10 cellular contexts compared by ENCODE assay signal in the genomic region with DNA sequence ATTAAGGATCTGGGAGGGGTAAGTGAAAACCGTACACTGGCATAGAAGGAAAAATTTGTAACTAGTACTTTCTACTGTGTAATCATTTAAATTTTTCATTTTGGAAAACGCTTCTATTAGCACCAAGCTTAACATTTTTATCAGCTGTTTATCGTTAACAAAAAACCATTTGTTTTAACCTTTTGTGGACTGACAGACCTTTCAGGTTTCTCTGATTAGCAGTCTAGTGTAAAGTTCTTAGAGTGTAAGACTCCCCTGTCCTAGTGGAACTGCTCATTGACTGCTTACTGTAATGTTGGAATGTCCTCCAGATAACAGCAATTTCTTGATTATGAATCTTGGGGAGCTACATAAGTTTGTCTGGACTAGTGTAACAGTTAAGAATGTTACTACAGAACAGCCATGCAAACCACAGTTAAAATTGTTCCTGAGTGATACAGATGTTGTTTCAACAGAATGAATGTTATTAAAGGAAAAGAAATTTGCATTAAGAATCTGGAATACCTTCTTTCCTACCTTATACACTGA. TPM values are rescaled to one million over a fixed set of nuclear protein-coding genes. Genes with fewer than 3 reads are reported as not detected.
DNase-seq lines count a peak whose midpoint lies in the region; ATAC-seq and TF ChIP-seq lines count a peak whose summit lies in the region.
"Had no signal": no experiment of that assay in that cellular context is flagged by ENCODE, and none has a peak within 500 bp of the region (broad histone marks: within the 10 kb centered on the region; RNA-seq: fewer than 3 reads in every experiment).

No MANE protein-coding gene starts in this region.

- H4K12ac ChIP-seq in trophoblast cell (ENCODE audit: low read depth, low read length): no peak overlapping the region

- no peak overlapping the region for H2BK120ac ChIP-seq in trophoblast cell (ENCODE audit: insufficient read depth, low read length, poor library complexity)

- POLR2A ChIA-PET in activated B cell treated with CpG ODN at 0.5 μM for 24 hours (lab: Charles Lee): no interaction called here

- no peaks in the 10 kb centered on the region for H3K27me3 ChIP-seq in iPS-15b (ENCODE audit: control insufficient read depth, insufficient read depth, low read length)
- H3K27me3 ChIP-seq in trophoblast cell (ENCODE audit: insufficient read depth, low read length): no peaks in the 10 kb centered on the region

- no peak overlapping the region for H2AK5ac ChIP-seq in trophoblast cell (ENCODE audit: low read length)

- H2BK12ac ChIP-seq in trophoblast cell (ENCODE audit: low read length): no peak overlapping the region

- H3K79me2 ChIP-seq in trophoblast cell (ENCODE audit: control insufficient read depth, insufficient read depth, low read length, poor library complexity): peaks cover 10% of the 10 kb centered on the region

- H3K27ac ChIP-seq in trophoblast cell (ENCODE audit: low read depth, low read length): no peak overlapping the region

- WGBS in trophoblast cell (ENCODE audit: extremely low coverage, insufficient coverage, insufficient read length): no CpG with 5 or more reads among the region's 3 CpGs

- TF ChIP-seq CTCF in AG10803 (conservative IDR thresholded peaks at IDR 0.05; ENCODE audit: low read length) (no peak), activated B cell treated with CpG ODN at 0.5 μM for 24 hours (IDR thresholded peaks at IDR 0.05) (no peak)

- H4K8ac ChIP-seq in trophoblast cell (ENCODE audit: low read depth, low read length): no peak overlapping the region

- H3K9ac ChIP-seq in iPS-15b (ENCODE audit: low read depth, low read length) (no peak overlapping the region), trophoblast cell (ENCODE audit: low read length) (no peak overlapping the region)

- H3K9me3 ChIP-seq in iPS-15b (ENCODE audit: control insufficient read depth, insufficient read depth, low read length) (no peaks in the 10 kb centered on the region), trophoblast cell (ENCODE audit: insufficient read depth, low read depth, low read length) (no peaks in the 10 kb centered on the region)

- H3K36me3 ChIP-seq in iPS-15b (ENCODE audit: control insufficient read depth, insufficient read depth, low read length) (peaks cover 4% of the 10 kb centered on the region), trophoblast cell (ENCODE audit: control insufficient read depth in 1 of 2, insufficient read depth in 2 of 2, low read length in 2 of 2) (peaks cover 0 to 3% of the 10 kb centered on the region in 2 experiments)

- peaks cover 27% of the 10 kb centered on the region for H3K36me3 Mint-ChIP-seq in activated B cell treated with CpG ODN at 0.5 μM for 24 hours (ENCODE audit: low read depth)

- CTCF ChIA-PET in activated B cell treated with CpG ODN at 0.5 μM for 24 hours (lab: Charles Lee): interaction anchor here (1.7 kb wide), 1 partner anchor 9 kb away, joined by 6 read pairs; no protein-coding TSS in a partner anchor

- no peak overlapping the region for H3K18ac ChIP-seq in trophoblast cell (ENCODE audit: low read length)

- peak overlapping the region; percentile 15 for H3K4me3 Mint-ChIP-seq in activated B cell treated with CpG ODN at 0.5 μM for 24 hours

- H2AFZ ChIP-seq in trophoblast cell (ENCODE audit: insufficient read depth, low read length, poor library complexity): no peak overlapping the region

- intact Hi-C loops in activated B cell treated with CpG ODN at 0.5 μM for 24 hours (cut with micrococcal nuclease): loop anchor here (5.0 to 10.0 kb wide), 2 partner anchors 821 to 943 kb away; partner anchors contain the start of gene ELAPOR2

- no peak overlapping the region; the same call in 1 of the 2 replicates for H3K4me3 ChIP-seq in AG10803 (ENCODE audit: low read length)
- peak overlapping the region; percentile 86 for H3K4me3 ChIP-seq in iPS-15b (ENCODE audit: low read depth, low read length)
- H3K4me3 ChIP-seq in trophoblast cell (ENCODE audit: low read depth, low read length): no peak overlapping the region

- no peak overlapping the region for H3K4ac ChIP-seq in trophoblast cell (ENCODE audit: low read depth, low read length)

- H4K91ac ChIP-seq in trophoblast cell (ENCODE audit: low read depth, low read length): no peak overlapping the region

- ATAC-seq in activated B cell treated with CpG ODN at 0.5 μM for 24 hours (ENCODE audit: low read depth) (no peak), GM21528 (IDR thresholded peaks at IDR 0.05; ENCODE audit: low FRiP score, unreplicated experiment) (no peak)

- no peak overlapping the region for H3K23ac ChIP-seq in trophoblast cell (ENCODE audit: low read length)

- H3K27ac Mint-ChIP-seq in activated B cell treated with CpG ODN at 0.5 μM for 24 hours: no peak overlapping the region

- no peak overlapping the region for H3K14ac ChIP-seq in trophoblast cell (ENCODE audit: low read length)

- H2BK5ac ChIP-seq in trophoblast cell (ENCODE audit: low read depth, low read length, poor library complexity): no peak overlapping the region

- DNase-seq in AG10803 (ENCODE audit: low read depth) (peak; percentile 36), HCEC 1CT (peak; percentile 6), activated B cell treated with CpG ODN at 0.5 μM for 24 hours (no peak), trophoblast cell (no peak), GF-D8 (lab: John Stamatoyannopoulos, UW) (no peak), pons (ENCODE audit: low spot score) (no peak)
- DNase-seq: effector CD4-positive, alpha-beta T cell; T-helper 9 cell had no signal

- peaks cover 38% of the 10 kb centered on the region for H3K4me1 Mint-ChIP-seq in activated B cell treated with CpG ODN at 0.5 μM for 24 hours

- H3K4me2 ChIP-seq in trophoblast cell (ENCODE audit: low read length): no peak overlapping the region

- H3K9me3 Mint-ChIP-seq in activated B cell treated with CpG ODN at 0.5 μM for 24 hours: no peaks in the 10 kb centered on the region

- H3K4me1 ChIP-seq in iPS-15b (ENCODE audit: control insufficient read depth, insufficient read depth, low read length): no peaks in the 10 kb centered on the region
- no peaks in the 10 kb centered on the region for H3K4me1 ChIP-seq in trophoblast cell (ENCODE audit: control insufficient read depth in 1 of 2, insufficient read depth in 2 of 2, low read length in 2 of 2)

- H3K27me3 Mint-ChIP-seq in activated B cell treated with CpG ODN at 0.5 μM for 24 hours: no peaks in the 10 kb centered on the region

- H3K79me1 ChIP-seq in trophoblast cell (ENCODE audit: low read length): peaks cover 12% of the 10 kb centered on the region

RNA-seq across cellular contexts. Expression of gene DBF4, which starts 2.0 kb away (rescaled TPM):
- total RNA-seq in activated B cell treated with CpG ODN at 0.5 μM for 24 hours: 20.2 and 30.3 TPM in 2 replicates
- 16.5 and 19.3 TPM in 2 replicates for polyA plus RNA-seq in trophoblast cell (2013)

RNA-seq across cellular contexts. Expression of gene SLC25A40, which starts 2.1 kb away (rescaled TPM):
- 16.6 and 21.7 TPM in 2 replicates for total RNA-seq in activated B cell treated with CpG ODN at 0.5 μM for 24 hours
- polyA plus RNA-seq in trophoblast cell (2013): 9.3 and 10.6 TPM in 2 replicates

RNA-seq across cellular contexts. Expression of gene ADAM22, which starts 55.8 kb away (rescaled TPM):
- total RNA-seq in activated B cell treated with CpG ODN at 0.5 μM for 24 hours: 0.71 and 0.88 TPM in 2 replicates
- 0.73 and 0.76 TPM in 2 replicates for polyA plus RNA-seq in trophoblast cell (2013)

Comparison
In these comparisons a context has a peak if more than half of its experiments do, and no peak if none do; other contexts are left out.
1. DNase-seq: peak in AG10803 (single experiment) and HCEC 1CT (single experiment); none in activated B cell treated with CpG ODN at 0.5 μM for 24 hours (single experiment), trophoblast cell (0 of 2), GF-D8 (single experiment) and pons (single experiment).